ENCODE assay signal across 9 cellular contexts in the genomic region with DNA sequence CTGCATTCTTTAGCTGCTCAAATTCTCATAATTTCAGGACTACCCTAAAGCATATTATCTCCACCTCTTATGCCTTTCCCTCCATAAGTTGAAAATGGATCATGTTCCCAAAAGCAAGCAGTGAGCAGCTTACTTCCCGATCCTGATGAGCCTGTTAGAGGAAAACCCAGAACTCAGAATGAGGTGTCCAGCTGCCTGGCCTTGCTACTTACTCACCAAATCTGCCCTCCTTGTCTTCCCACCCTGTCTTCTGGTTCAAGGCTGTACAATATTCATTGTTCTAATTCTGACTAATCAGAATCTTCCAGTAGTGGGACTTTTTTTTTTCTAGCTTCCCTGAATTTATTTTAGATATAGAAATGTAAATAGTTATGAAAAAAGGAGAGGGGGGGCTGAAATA. TPM values are rescaled to one million over a fixed set of nuclear protein-coding genes. Genes with fewer than 3 reads are reported as not detected.
DNase-seq lines count a peak whose midpoint lies in the region; ATAC-seq and TF ChIP-seq lines count a peak whose summit lies in the region.
"Had no signal": no experiment of that assay in that cellular context is flagged by ENCODE, and none has a peak within 500 bp of the region (broad histone marks: within the 10 kb centered on the region; RNA-seq: fewer than 3 reads in every experiment).

No MANE protein-coding gene starts in this region.

- peak overlapping the region; percentile 56 for H3K4me3 Mint-ChIP-seq in dendritic cell treated with granulocyte-macrophage colony-stimulating factor and Interleukin-4, amounts not matched to agents 40 ng/mL and 50 ng/mL, for 4 days

- ATAC-seq in Panc1 = no peak
- no peak for ATAC-seq in GM21528 (IDR thresholded peaks at IDR 0.05; ENCODE audit: low FRiP score, unreplicated experiment)

- no peak for TF ChIP-seq CTCF in Panc1 (IDR thresholded peaks at IDR 0.05)
- TF ChIP-seq CTCF in sigmoid colon (IDR thresholded peaks at IDR 0.05) = no peak

- POLR2A ChIA-PET in Panc1 (lab: Charles Lee) (interaction anchor here (0.6 kb wide), 1 partner anchor 8 kb away, joined by 3 read pairs; no protein-coding TSS in a partner anchor), HEK293T (lab: Yijun Ruan, JAX) (interaction anchor here (1.4 kb wide), 1 partner anchor 11 kb away, joined by 6 read pairs; the partner anchor contains the start of genes DCUN1D3 and LYRM1)

- H3K27me3 Mint-ChIP-seq in dendritic cell treated with granulocyte-macrophage colony-stimulating factor and Interleukin-4, amounts not matched to agents 40 ng/mL and 50 ng/mL, for 4 days = no peaks in the 10 kb centered on the region

- H3K27ac ChIP-seq in Panc1 (ENCODE audit: low read length) (peak overlapping the region; percentile 64; the same call in 1 of the 2 replicates), sigmoid colon (peak overlapping the region; percentile 51 to 98 (median 64))

- CTCF ChIA-PET in Panc1 (lab: Charles Lee) = no interaction called here
- CTCF ChIA-PET in HEK293T (lab: Yijun Ruan, JAX) = no interaction called here

- no peak overlapping the region for H3K4me3 ChIP-seq in Panc1 (ENCODE audit: low read depth in 2 of 2, low read length in 2 of 2)
- H3K4me3 ChIP-seq in sigmoid colon = no peak overlapping the region

- H3K4me1 Mint-ChIP-seq in dendritic cell treated with granulocyte-macrophage colony-stimulating factor and Interleukin-4, amounts not matched to agents 40 ng/mL and 50 ng/mL, for 4 days (ENCODE audit: low read depth) = peaks cover 69% of the 10 kb centered on the region

- peaks cover 18% of the 10 kb centered on the region for H3K36me3 Mint-ChIP-seq in dendritic cell treated with granulocyte-macrophage colony-stimulating factor and Interleukin-4, amounts not matched to agents 40 ng/mL and 50 ng/mL, for 4 days (ENCODE audit: low read depth)

- in situ Hi-C loops in Panc1 (cut with HindIII; ENCODE audit: low pct_unique_long_range_greater_than_20kb, low sequenced_read_pairs) = no loop called here

- intact Hi-C loops in Panc1 (cut with micrococcal nuclease; ENCODE audit: unreplicated experiment) = no loop called here
- intact Hi-C loops in dendritic cell treated with granulocyte-macrophage colony-stimulating factor and Interleukin-4, amounts not matched to agents 40 ng/mL and 50 ng/mL, for 4 days (cut with micrococcal nuclease) = loop anchor here (1.0 kb wide), 1 partner anchor 11 kb away; the partner anchor contains the start of genes DCUN1D3 and LYRM1
- intact Hi-C loops in sigmoid colon (cut with DNase I) = loop anchor here (10.0 kb wide), 1 partner anchor 173 kb away; no protein-coding TSS in a partner anchor

- no peaks in the 10 kb centered on the region for H3K9me3 ChIP-seq in Panc1 (ENCODE audit: control insufficient read depth, insufficient read depth, low read depth, low read length)
- H3K9me3 ChIP-seq in sigmoid colon = no peaks in the 10 kb centered on the region

- H3K27me3 ChIP-seq in Panc1 (ENCODE audit: control insufficient read depth, insufficient read depth, low read length) = no peaks in the 10 kb centered on the region
- no peaks in the 10 kb centered on the region for H3K27me3 ChIP-seq in sigmoid colon

- H3K9me3 Mint-ChIP-seq in dendritic cell treated with granulocyte-macrophage colony-stimulating factor and Interleukin-4, amounts not matched to agents 40 ng/mL and 50 ng/mL, for 4 days = no peaks in the 10 kb centered on the region

- peaks cover 30% of the 10 kb centered on the region for H3K4me1 ChIP-seq in Panc1 (ENCODE audit: control insufficient read depth, insufficient read depth, low read length)
- H3K4me1 ChIP-seq in sigmoid colon = peaks cover 0 to 59% (median 25%) of the 10 kb centered on the region in 4 donors

- no peaks in the 10 kb centered on the region for H3K36me3 ChIP-seq in Panc1 (ENCODE audit: control insufficient read depth, insufficient read depth, low read length)
- H3K36me3 ChIP-seq in sigmoid colon = no peaks in the 10 kb centered on the region

- peak; percentile 61 for DNase-seq in EL
- DNase-seq in Panc1 (ENCODE audit: low read depth, low spot score) = no peak
- no peak for DNase-seq in sigmoid colon
- DNase-seq in activated CD4-positive, CD25-positive, alpha-beta regulatory T cell treated with anti-CD3 and anti-CD28 coated beads, Interleukin-2, amount 50 U/mL, for 72 hours = no peak
- no peak for DNase-seq in stimulated activated CD4-positive, alpha-beta T cell treated with anti-CD3 and anti-CD28 coated beads, Interleukin-15, amount 100 ng/mL, for 24 hours
- DNase-seq in HEK293T (ENCODE audit: extremely low spot score) = no peak
- DNase-seq: NCI-H446 had no signal

- no peak for TF ChIP-seq EP300 in sigmoid colon (IDR thresholded peaks at IDR 0.05)

- no TSS peak for BruUV-seq in Panc1 (replicated peaks; lab: Mats Ljungman, UMichigan)

- WGBS in sigmoid colon, 2 donors = 67 to 69% methylated on average over 1 of the region's 1 CpG

- peak overlapping the region; percentile 96 for H3K27ac Mint-ChIP-seq in dendritic cell treated with granulocyte-macrophage colony-stimulating factor and Interleukin-4, amounts not matched to agents 40 ng/mL and 50 ng/mL, for 4 days

- no peak for TF ChIP-seq POLR2A in sigmoid colon (IDR thresholded peaks at IDR 0.05)

TF ChIP-seq in HEK293T, 16 proteins besides CTCF, POLR2A, EP300 and RAD21:
- TF ChIP-seq FOXK2 (IDR thresholded peaks at IDR 0.05) (no peak), SP1 (IDR thresholded peaks at IDR 0.05) (no peak), FOXA1 (IDR thresholded peaks at IDR 0.05) (no peak), SUZ12 (IDR thresholded peaks at IDR 0.05) (no peak), NFRKB (IDR thresholded peaks at IDR 0.05) (no peak), CTBP1 (IDR thresholded peaks at IDR 0.05; ENCODE audit: borderline replicate concordance) (no peak), HDGF (IDR thresholded peaks at IDR 0.05; ENCODE audit: borderline replicate concordance) (no peak), ZNF384 (IDR thresholded peaks at IDR 0.05) (no peak), BHLHE40 (IDR thresholded peaks at IDR 0.05; ENCODE audit: borderline replicate concordance) (no peak), ARNT (IDR thresholded peaks at IDR 0.05) (no peak), FOXM1 (IDR thresholded peaks at IDR 0.05; ENCODE audit: borderline replicate concordance) (no peak), L3MBTL2 (conservative IDR thresholded peaks at IDR 0.05) (no peak), LEF1 (IDR thresholded peaks at IDR 0.05; ENCODE audit: borderline replicate concordance) (no peak), TARDBP (IDR thresholded peaks at IDR 0.05) (no peak), ELF4 (IDR thresholded peaks at IDR 0.05) (no peak)
- TF ChIP-seq, protein P1, sequence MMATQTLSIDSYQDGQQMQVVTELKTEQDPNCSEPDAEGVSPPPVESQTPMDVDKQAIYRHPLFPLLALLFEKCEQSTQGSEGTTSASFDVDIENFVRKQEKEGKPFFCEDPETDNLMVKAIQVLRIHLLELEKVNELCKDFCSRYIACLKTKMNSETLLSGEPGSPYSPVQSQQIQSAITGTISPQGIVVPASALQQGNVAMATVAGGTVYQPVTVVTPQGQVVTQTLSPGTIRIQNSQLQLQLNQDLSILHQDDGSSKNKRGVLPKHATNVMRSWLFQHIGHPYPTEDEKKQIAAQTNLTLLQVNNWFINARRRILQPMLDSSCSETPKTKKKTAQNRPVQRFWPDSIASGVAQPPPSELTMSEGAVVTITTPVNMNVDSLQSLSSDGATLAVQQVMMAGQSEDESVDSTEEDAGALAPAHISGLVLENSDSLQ (IDR thresholded peaks at IDR 0.05) = no peak

RNA-seq across cellular contexts. Expression of gene LYRM1, which starts 10.8 kb away (rescaled TPM):
- total RNA-seq in Panc1 (2021; ENCODE audit: unreplicated experiment) (30.7 TPM), sigmoid colon (10 to 100 TPM; 38.5 to 85.6 (median 53.4) TPM)
- polyA plus RNA-seq in Panc1 (2012; ENCODE audit: insufficient read length) = 26.4 TPM
- 10 to 100 TPM; 31.2 to 43.7 (median 34.8) TPM for polyA plus RNA-seq in sigmoid colon

RNA-seq across cellular contexts. Expression of gene DCUN1D3, which starts 11.2 kb away (rescaled TPM):
- total RNA-seq in Panc1 (2021; ENCODE audit: unreplicated experiment) (23.5 TPM), sigmoid colon (10 to 100 TPM; 10.8 to 21.6 (median 16.2) TPM)
- polyA plus RNA-seq in Panc1 (2012; ENCODE audit: insufficient read length) = 7.7 TPM
- polyA plus RNA-seq in sigmoid colon = 1 to 10 TPM; 3.0 to 5.0 (median 3.9) TPM
